In genomic region chr2:36952748-36953197, GRCh38 we compare ENCODE assay signal across 21 cellular contexts. TPM values are rescaled to one million over a fixed set of nuclear protein-coding genes. Genes with fewer than 3 reads are reported as not detected.
DNase-seq lines count a peak whose midpoint lies in the region; ATAC-seq and TF ChIP-seq lines count a peak whose summit lies in the region.
"Had no signal": no experiment of that assay in that cellular context is flagged by ENCODE, and none has a peak within 500 bp of the region (broad histone marks: within the 10 kb centered on the region; RNA-seq: fewer than 3 reads in every experiment).

No MANE protein-coding gene starts in this region.

- no peaks in the 10 kb centered on the region for H3K36me3 Mint-ChIP-seq in nephron (ENCODE audit: low read depth)
- H3K36me3 Mint-ChIP-seq in T-cell = peaks cover 13% of the 10 kb centered on the region

- ATAC-seq in T-cell (replicated peaks in 1 of 4) = no peak
- ATAC-seq: activated CD8-positive, alpha-beta memory T cell treated with anti-CD3 and anti-CD28 coated beads, Interleukin-2, amount 10 ng/mL, durations not matched to agents 7 days and 5 days had no signal

- CTCF ChIA-PET in RWPE1 (lab: Yijun Ruan, JAX) = no interaction called here
- CTCF ChIA-PET in T-cell (lab: Charles Lee) = no interaction called here
- CTCF ChIA-PET in A673 (lab: Charles Lee) = no interaction called here

- in situ Hi-C loops in Caki2 (cut with HindIII; ENCODE audit: low pct_unique_long_range_greater_than_20kb, low sequenced_read_pairs) = no loop called here

- no peak overlapping the region for H3K4me3 Mint-ChIP-seq in nephron
- H3K4me3 Mint-ChIP-seq in T-cell = no peak overlapping the region
- H3K4me3 Mint-ChIP-seq: activated B cell treated with CpG ODN at 0.5 μM for 24 hours; activated CD8-positive, alpha-beta memory T cell treated with anti-CD3 and anti-CD28 coated beads, Interleukin-2, amount 10 ng/mL, durations not matched to agents 7 days and 5 days had no signal

- H3K27me3 Mint-ChIP-seq in nephron (ENCODE audit: low read depth) (no peaks in the 10 kb centered on the region), T-cell (no peaks in the 10 kb centered on the region)
- H3K27me3 Mint-ChIP-seq: activated B cell treated with CpG ODN at 0.5 μM for 24 hours; activated CD8-positive, alpha-beta memory T cell treated with anti-CD3 and anti-CD28 coated beads, Interleukin-2, amount 10 ng/mL, durations not matched to agents 7 days and 5 days had no signal

- H3K36me3 ChIP-seq in A673 (ENCODE audit: insufficient read depth, low read length, poor library complexity, severe bottlenecking) = no peaks in the 10 kb centered on the region
- H3K36me3 ChIP-seq: colonic mucosa, esophagus muscularis mucosa had no signal

- H3K9me3 Mint-ChIP-seq in nephron (no peaks in the 10 kb centered on the region), T-cell (no peaks in the 10 kb centered on the region)
- H3K9me3 Mint-ChIP-seq: activated B cell treated with CpG ODN at 0.5 μM for 24 hours had no signal

- no peak overlapping the region for H3K27ac ChIP-seq in RWPE1
- H3K27ac ChIP-seq in A673 (ENCODE audit: low read depth, low read length, poor library complexity, severe bottlenecking) = no peak overlapping the region
- H3K27ac ChIP-seq: colonic mucosa, esophagus muscularis mucosa, parathyroid adenoma had no signal

- POLR2A ChIA-PET in RWPE1 (lab: Yijun Ruan, JAX; ENCODE audit: low non-redundant PET) (no interaction called here), T-cell (lab: Charles Lee) (no interaction called here), A673 (lab: Charles Lee; ENCODE audit: low non-redundant PET) (no interaction called here)

- no TSS peak for BruUV-seq in A673 (replicated peaks; lab: Mats Ljungman, UMichigan)

- intact Hi-C loops in A673 (cut with micrococcal nuclease; ENCODE audit: unreplicated experiment) = no loop called here

- H3K27ac Mint-ChIP-seq in nephron (peak overlapping the region; percentile 31 to 64 (median 64)), T-cell (no peak overlapping the region)
- H3K27ac Mint-ChIP-seq: activated B cell treated with CpG ODN at 0.5 μM for 24 hours; activated CD8-positive, alpha-beta memory T cell treated with anti-CD3 and anti-CD28 coated beads, Interleukin-2, amount 10 ng/mL, durations not matched to agents 7 days and 5 days had no signal

- H3K4me1 ChIP-seq in A673 (ENCODE audit: insufficient read depth, low read length, poor library complexity, severe bottlenecking) = no peaks in the 10 kb centered on the region
- H3K4me1 ChIP-seq: colonic mucosa had no signal

- no peaks in the 10 kb centered on the region for H3K27me3 ChIP-seq in A673 (replicated peaks; ENCODE audit: insufficient read depth, low read depth, low read length, poor library complexity)
- H3K27me3 ChIP-seq: colonic mucosa, esophagus muscularis mucosa had no signal

- no peak for TF ChIP-seq CTCF in RWPE1 (conservative IDR thresholded peaks at IDR 0.05; ENCODE audit: low read depth)
- no peak for TF ChIP-seq CTCF in epithelial cell of proximal tubule (conservative IDR thresholded peaks at IDR 0.05; ENCODE audit: low read depth, low read length)
- TF ChIP-seq CTCF in nephron (IDR thresholded peaks at IDR 0.05; ENCODE audit: unreplicated experiment in 3 of 3) = no peak
- no peak for TF ChIP-seq CTCF in A673 (conservative IDR thresholded peaks at IDR 0.05; ENCODE audit: low read depth, low read length)

- H3K4me1 Mint-ChIP-seq in nephron = peaks cover 22% of the 10 kb centered on the region
- peaks cover 57 to 67% (median 58%) of the 10 kb centered on the region in 3 donors for H3K4me1 Mint-ChIP-seq in T-cell

- H3K4me3 ChIP-seq in epithelial cell of proximal tubule (ENCODE audit: low read depth, low read length) (no peak overlapping the region), A673 (ENCODE audit: low read depth, low read length, poor library complexity, severe bottlenecking) (no peak overlapping the region)
- H3K4me3 ChIP-seq: colonic mucosa, esophagus muscularis mucosa had no signal

- no peaks in the 10 kb centered on the region for H3K9me3 ChIP-seq in A673 (ENCODE audit: low read depth, low read length, poor library complexity, severe bottlenecking)
- H3K9me3 ChIP-seq: colonic mucosa, esophagus muscularis mucosa had no signal

- DNase-seq in Caki2 (ENCODE audit: low read depth) (peak; percentile 78), RWPE1 (ENCODE audit: low spot score) (peak; percentile 83), epithelial cell of proximal tubule (ENCODE audit: low read depth) (peak; percentile 30), AG08395 (ENCODE audit: low spot score) (no peak), T-cell (no peak), A673 (ENCODE audit: low spot score) (no peak), SKM-1 (lab: John Stamatoyannopoulos, UW; ENCODE audit: unreplicated experiment) (no peak)
- DNase-seq: activated B cell treated with CpG ODN at 0.5 μM for 24 hours; activated CD8-positive, alpha-beta memory T cell treated with anti-CD3 and anti-CD28 coated beads, Interleukin-2, amount 10 ng/mL, durations not matched to agents 7 days and 5 days; aorta; colonic mucosa; head of caudate nucleus; KBM-7; NCI-H1105; NCI-H82; stimulated activated CD4-positive, alpha-beta T cell treated with anti-CD3 and anti-CD28 coated beads, Interleukin-12 subunit alpha, Interleukin-12 subunit beta, amount 100 ng/mL, for 4 hours; stimulated activated naive CD4-positive, alpha-beta T cell; T-helper 1 cell had no signal

RNA-seq across cellular contexts. Expression of gene STRN, which starts 13.6 kb away (rescaled TPM):
- total RNA-seq in Caki2 (2014; rRNA removed; shearing (Covaris generic); ENCODE audit: low replicate concordance) = 5.7 and 7.8 TPM in 2 replicates
- 8.0 and 9.1 TPM in 2 replicates for total RNA-seq in epithelial cell of proximal tubule
- 10 to 100 TPM; 27.8 to 31.5 (median 28.6) TPM for total RNA-seq in T-cell
- 36.1 TPM in 2 replicates for total RNA-seq in A673 (2021)

Comparison
In these comparisons a context has a peak if more than half of its experiments do, and no peak if none do; other contexts are left out.
1. DNase-seq: peak in Caki2 (single experiment), RWPE1 (single experiment) and epithelial cell of proximal tubule (single experiment); none in AG08395 (single experiment), T-cell (0 of 34), A673 (single experiment) and SKM-1 (single experiment).
2. H3K27ac Mint-ChIP-seq: peak in nephron (3 of 3); none in T-cell (0 of 2).